Comparison of ENCODE assay signal across 15 cellular contexts in genomic region chr9:134853893-134854292, GRCh38. TPM values are rescaled to one million over a fixed set of nuclear protein-coding genes. Genes with fewer than 3 reads are reported as not detected.
A peak's percentile ranks its signal among the peaks of the same experiment; 100 is the strongest.
DNase-seq lines count a peak whose midpoint lies in the region; ATAC-seq and TF ChIP-seq lines count a peak whose summit lies in the region.
"Had no signal": no experiment of that assay in that cellular context is flagged by ENCODE, and none has a peak within 500 bp of the region (broad histone marks: within the 10 kb centered on the region; RNA-seq: fewer than 3 reads in every experiment).

No MANE protein-coding gene starts in this region.

- H3K36me3 Mint-ChIP-seq in chondrocyte (ENCODE audit: low read depth), result peaks cover 8% of the 10 kb centered on the region
- H3K36me3 Mint-ChIP-seq: CD4-positive, CD25-positive, alpha-beta regulatory T cell had no signal

- CTCF ChIA-PET in RWPE1 (lab: Yijun Ruan, JAX), result interaction anchor here (0.7 kb wide), 1 partner anchor 202 kb away, joined by 3 read pairs; no protein-coding TSS in a partner anchor

- no peaks in the 10 kb centered on the region for H3K27me3 ChIP-seq in osteoblast (ENCODE audit: insufficient read depth, low read length)
- no peaks in the 10 kb centered on the region for H3K27me3 ChIP-seq in upper lobe of right lung

- H3K27ac ChIP-seq in osteoblast (ENCODE audit: low read depth, low read length) (no peak overlapping the region), upper lobe of right lung (no peak overlapping the region), RWPE1 (no peak overlapping the region)
- H3K27ac ChIP-seq: BLaER1 treated with 17β-estradiol and CSF1 and Interleukin-3, amounts not matched to agents 10 nM and 100 nM had no signal

- H3K4me3 ChIP-seq in osteoblast (ENCODE audit: insufficient read depth, low read length) (no peak overlapping the region), upper lobe of right lung (no peak overlapping the region)
- H3K4me3 ChIP-seq: BLaER1 treated with 17β-estradiol and CSF1 and Interleukin-3, amounts not matched to agents 10 nM and 100 nM had no signal

- peaks cover 4% of the 10 kb centered on the region for H3K4me1 Mint-ChIP-seq in chondrocyte (ENCODE audit: low read depth)

- H3K27ac Mint-ChIP-seq in chondrocyte (ENCODE audit: unreplicated experiment), result peak overlapping the region; percentile 1
- H3K27ac Mint-ChIP-seq: CD4-positive, CD25-positive, alpha-beta regulatory T cell had no signal

- ATAC-seq in upper lobe of right lung (no peak), GM19397 (IDR thresholded peaks at IDR 0.05; ENCODE audit: unreplicated experiment) (no peak)
- ATAC-seq: HCT116 had no signal

- DNase-seq in 8988T (peak; percentile 5), chondrocyte (ENCODE audit: low spot score) (no peak), osteoblast (ENCODE audit: insufficient read length, low spot score, missing footprints) (peak; percentile 69), upper lobe of right lung (peak; percentile 46), RWPE1 (ENCODE audit: low spot score) (no peak), cerebellum (ENCODE audit: low spot score) (no peak)
- DNase-seq: ACHN; CD4-positive, CD25-positive, alpha-beta regulatory T cell; DMS53; GF-D8 had no signal

- no peak for TF ChIP-seq CTCF in chondrocyte (IDR thresholded peaks at IDR 0.05)
- no peak for TF ChIP-seq CTCF in osteoblast (IDR thresholded peaks at IDR 0.05; ENCODE audit: extremely low read depth, low read depth, low read length)
- no peak for TF ChIP-seq CTCF in upper lobe of right lung (IDR thresholded peaks at IDR 0.05)
- TF ChIP-seq CTCF in RWPE1 (conservative IDR thresholded peaks at IDR 0.05; ENCODE audit: low read depth), result no peak

- no peak overlapping the region for H2AFZ ChIP-seq in osteoblast (ENCODE audit: low read length)

- POLR2A ChIA-PET in RWPE1 (lab: Yijun Ruan, JAX; ENCODE audit: low non-redundant PET), result no interaction called here

- H3K36me3 ChIP-seq in osteoblast (ENCODE audit: insufficient read depth, low read length), result no peaks in the 10 kb centered on the region
- H3K36me3 ChIP-seq in upper lobe of right lung, result no peaks in the 10 kb centered on the region
- H3K36me3 ChIP-seq: BLaER1 treated with 17β-estradiol and CSF1 and Interleukin-3, amounts not matched to agents 10 nM and 100 nM had no signal

- H3K9me3 ChIP-seq in osteoblast (ENCODE audit: low read depth, low read length), result peaks cover 3% of the 10 kb centered on the region
- H3K9me3 ChIP-seq in upper lobe of right lung, result no peaks in the 10 kb centered on the region

- no peaks in the 10 kb centered on the region for H3K79me2 ChIP-seq in osteoblast (ENCODE audit: insufficient read depth, low read length)

- H3K4me1 ChIP-seq in osteoblast (ENCODE audit: insufficient read depth, low read length) (peaks cover 8% of the 10 kb centered on the region), upper lobe of right lung (no peaks in the 10 kb centered on the region)
- H3K4me1 ChIP-seq: BLaER1 treated with 17β-estradiol and CSF1 and Interleukin-3, amounts not matched to agents 10 nM and 100 nM had no signal

- H3K9me3 Mint-ChIP-seq in chondrocyte (ENCODE audit: low read depth), result peaks cover 34% of the 10 kb centered on the region

- peaks cover 3% of the 10 kb centered on the region for H4K20me1 ChIP-seq in osteoblast (ENCODE audit: insufficient read depth, low read length)

- no peak overlapping the region for H3K4me3 Mint-ChIP-seq in chondrocyte (ENCODE audit: unreplicated experiment)
- H3K4me3 Mint-ChIP-seq: CD4-positive, CD25-positive, alpha-beta regulatory T cell had no signal

- intact Hi-C loops in upper lobe of right lung (cut with DNase I), result no loop called here

- no peak overlapping the region for H3K4me2 ChIP-seq in osteoblast (ENCODE audit: insufficient read depth, low read length)
- H3K4me2 ChIP-seq: BLaER1 treated with 17β-estradiol and CSF1 and Interleukin-3, amounts not matched to agents 10 nM and 100 nM had no signal

- no peaks in the 10 kb centered on the region for H3K27me3 Mint-ChIP-seq in chondrocyte (ENCODE audit: low read depth)
- H3K27me3 Mint-ChIP-seq: CD4-positive, CD25-positive, alpha-beta regulatory T cell had no signal

RNA-seq across cellular contexts. Expression of gene FCN2, which starts 26.7 kb away (rescaled TPM):
- not detected in 3 replicates for total RNA-seq in chondrocyte
- not detected in 2 replicates for total RNA-seq in osteoblast
- total RNA-seq in upper lobe of right lung, result not detected
- total RNA-seq in cerebellum, result not detected
- total RNA-seq: A172; CD4-positive, CD25-positive, alpha-beta regulatory T cell; H4 had no signal

Comparison
In these comparisons a context has a peak if more than half of its experiments do, and no peak if none do; other contexts are left out.
1. DNase-seq: peak in 8988T (single experiment), osteoblast (single experiment) and upper lobe of right lung (single experiment); none in chondrocyte (single experiment), RWPE1 (single experiment) and cerebellum (single experiment).